17 cellular contexts compared by ENCODE assay signal in genomic region chr1:82818596-82818995, GRCh38.
DNase-seq lines count a peak whose midpoint lies in the region; TF ChIP-seq lines count a peak whose summit lies in the region.
"Had no signal": no experiment of that assay in that cellular context is flagged by ENCODE, and none has a peak within 500 bp of the region (broad histone marks: within the 10 kb centered on the region; RNA-seq: fewer than 3 reads in every experiment).

No MANE protein-coding gene starts in this region.

- no peak for TF ChIP-seq CTCF in VCaP (conservative IDR thresholded peaks at IDR 0.05)

- no peak for DNase-seq in CD4-positive, alpha-beta memory T cell
- peak; percentile 20 for DNase-seq in DMS153 treated with DMSO at 0.1 percent for 48 hours (lab: John Stamatoyannopoulos, UW; ENCODE audit: unreplicated experiment)
- peak; percentile 11 for DNase-seq in NCI-H1694 (lab: John Stamatoyannopoulos, UW)
- DNase-seq in HEK293T (ENCODE audit: extremely low spot score) = no peak
- no peak for DNase-seq in kidney glomerular epithelial cell (lab: John Stamatoyannopoulos, UW)
- DNase-seq in AG20443 (ENCODE audit: low spot score) = no peak
- DNase-seq: activated CD8-positive, alpha-beta memory T cell treated with anti-CD3 and anti-CD28 coated beads, Interleukin-2, amount 50 U/mL, for 4 hours; effector memory CD8-positive, alpha-beta T cell; HCEC 1CT; left ventricle myocardium inferior; NCI-H526; posterior cingulate gyrus; thyroid gland had no signal

- peak overlapping the region; percentile 11 to 79 (median 34) for H3K4me3 Mint-ChIP-seq in CD4-positive, alpha-beta memory T cell
- H3K4me3 Mint-ChIP-seq: central memory CD8-positive, alpha-beta T cell; effector memory CD8-positive, alpha-beta T cell had no signal

- no peaks in the 10 kb centered on the region for H3K9me3 ChIP-seq in CD4-positive, alpha-beta memory T cell (ENCODE audit: control insufficient read depth in 1 of 2, low read length in 2 of 2)
- H3K9me3 ChIP-seq: BLaER1 treated with 17β-estradiol and CSF1 and Interleukin-3, amounts not matched to agents 10 nM and 100 nM; thyroid gland had no signal

- H3K4me3 ChIP-seq in CD4-positive, alpha-beta memory T cell (ENCODE audit: low read length in 2 of 2) = no peak overlapping the region
- H3K4me3 ChIP-seq: BLaER1 treated with 17β-estradiol and CSF1 and Interleukin-3, amounts not matched to agents 10 nM and 100 nM; skin epidermis; thyroid gland had no signal

- H3K27me3 Mint-ChIP-seq in CD4-positive, alpha-beta memory T cell = no peaks in the 10 kb centered on the region
- H3K27me3 Mint-ChIP-seq: central memory CD8-positive, alpha-beta T cell; effector memory CD8-positive, alpha-beta T cell had no signal

- no peaks in the 10 kb centered on the region for H3K36me3 Mint-ChIP-seq in CD4-positive, alpha-beta memory T cell

- POLR2A ChIA-PET in CD4-positive, alpha-beta memory T cell (lab: Charles Lee; ENCODE audit: partially characterized antibody) = no interaction called here
- POLR2A ChIA-PET in HEK293T (lab: Yijun Ruan, JAX) = no interaction called here

- no peak overlapping the region for H3K27ac ChIP-seq in CD4-positive, alpha-beta memory T cell (ENCODE audit: low read depth, low read length)
- peak overlapping the region; percentile 26 for H3K27ac ChIP-seq in VCaP
- H3K27ac ChIP-seq: BLaER1 treated with 17β-estradiol and CSF1 and Interleukin-3, amounts not matched to agents 10 nM and 100 nM; left ventricle myocardium inferior; skin epidermis; thyroid gland had no signal

- H3K9me3 Mint-ChIP-seq in CD4-positive, alpha-beta memory T cell = peaks cover 0 to 11% (median 0%) of the 10 kb centered on the region in 8 donors

- H3K27me3 ChIP-seq in CD4-positive, alpha-beta memory T cell (ENCODE audit: insufficient read depth, low read length) = no peaks in the 10 kb centered on the region
- H3K27me3 ChIP-seq: BLaER1 treated with 17β-estradiol and CSF1 and Interleukin-3, amounts not matched to agents 10 nM and 100 nM; thyroid gland had no signal

- peak overlapping the region in 5 of 7 donors; percentile 15 to 42 (median 28) for H3K27ac Mint-ChIP-seq in CD4-positive, alpha-beta memory T cell
- H3K27ac Mint-ChIP-seq: effector memory CD8-positive, alpha-beta T cell had no signal

- intact Hi-C loops in CD4-positive, alpha-beta memory T cell (cut with micrococcal nuclease) = no loop called here

- H3K4me1 Mint-ChIP-seq in CD4-positive, alpha-beta memory T cell = peaks cover 10 to 12% (median 11%) of the 10 kb centered on the region in 4 donors
- H3K4me1 Mint-ChIP-seq: central memory CD8-positive, alpha-beta T cell had no signal

- no peaks in the 10 kb centered on the region for H3K36me3 ChIP-seq in CD4-positive, alpha-beta memory T cell (ENCODE audit: insufficient read depth, low read length)
- H3K36me3 ChIP-seq: BLaER1 treated with 17β-estradiol and CSF1 and Interleukin-3, amounts not matched to agents 10 nM and 100 nM; left ventricle myocardium inferior; thyroid gland had no signal

- no peaks in the 10 kb centered on the region for H3K4me1 ChIP-seq in CD4-positive, alpha-beta memory T cell (ENCODE audit: insufficient read depth, low read length)
- H3K4me1 ChIP-seq: BLaER1 treated with 17β-estradiol and CSF1 and Interleukin-3, amounts not matched to agents 10 nM and 100 nM; left ventricle myocardium inferior; thyroid gland had no signal

- CTCF ChIA-PET in CD4-positive, alpha-beta memory T cell (lab: Charles Lee; ENCODE audit: partially characterized antibody) = no interaction called here
- CTCF ChIA-PET in HEK293T (lab: Yijun Ruan, JAX) = no interaction called here

TF ChIP-seq in HEK293T, 16 proteins besides CTCF, POLR2A, EP300 and RAD21:
- TF ChIP-seq BHLHE40 (IDR thresholded peaks at IDR 0.05; ENCODE audit: borderline replicate concordance) = no peak
- TF ChIP-seq SUZ12 (IDR thresholded peaks at IDR 0.05) = no peak
- no peak for TF ChIP-seq CTBP1 (IDR thresholded peaks at IDR 0.05; ENCODE audit: borderline replicate concordance)
- TF ChIP-seq FOXA1 (IDR thresholded peaks at IDR 0.05) = no peak
- TF ChIP-seq NFRKB (IDR thresholded peaks at IDR 0.05) = no peak
- TF ChIP-seq SP1 (IDR thresholded peaks at IDR 0.05) = no peak
- no peak for TF ChIP-seq HDGF (IDR thresholded peaks at IDR 0.05; ENCODE audit: borderline replicate concordance)
- no peak for TF ChIP-seq PKNOX1 (IDR thresholded peaks at IDR 0.05)
- TF ChIP-seq LEF1 (IDR thresholded peaks at IDR 0.05; ENCODE audit: borderline replicate concordance) = no peak
- TF ChIP-seq L3MBTL2 (conservative IDR thresholded peaks at IDR 0.05) = no peak

Comparison
In these comparisons a context has a peak if more than half of its experiments do, and no peak if none do; other contexts are left out.
1. DNase-seq: peak in DMS153 treated with DMSO at 0.1 percent for 48 hours (single experiment) and NCI-H1694 (single experiment); none in CD4-positive, alpha-beta memory T cell (0 of 5), HEK293T (single experiment), kidney glomerular epithelial cell (single experiment) and AG20443 (single experiment).